1 cellular context compared by ENCODE assay signal in the genomic region with DNA sequence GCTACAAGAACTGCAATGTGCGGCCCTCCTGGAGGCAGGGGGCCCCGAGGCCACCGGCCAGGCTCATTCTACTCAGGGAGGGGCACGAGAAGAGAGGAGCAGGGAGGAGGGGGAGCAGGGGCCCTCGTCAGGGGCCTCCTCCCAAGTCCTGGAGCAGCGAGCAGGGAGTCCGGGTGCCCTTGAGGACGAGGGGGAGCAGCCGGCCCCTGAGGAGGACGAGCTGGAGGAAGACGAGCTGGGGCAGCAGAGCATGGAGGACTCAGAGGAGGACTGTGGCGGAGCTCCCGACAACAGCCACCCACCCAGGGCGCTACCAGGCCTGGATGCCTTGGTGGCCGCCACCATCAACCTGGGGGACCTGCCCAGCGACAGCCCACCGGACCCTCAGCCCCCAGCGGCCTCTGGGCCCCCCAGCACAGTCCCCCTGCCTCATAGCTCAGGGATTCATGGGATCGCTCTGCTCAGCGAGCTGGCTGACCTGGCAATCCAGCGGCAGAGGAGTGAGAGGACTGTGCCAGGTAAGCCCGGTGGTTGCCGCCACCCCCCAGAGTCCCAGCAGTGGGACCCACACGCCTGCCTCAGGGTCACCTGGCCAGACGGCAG.
TF ChIP-seq lines count a peak whose summit lies in the region.

No MANE protein-coding gene starts in this region.

TF ChIP-seq in K562, 482 proteins besides CTCF, POLR2A, EP300 and RAD21:
- TF ChIP-seq ERF (CRISPR knock-in tag; IDR thresholded peaks at IDR 0.05) = no peak
- TF ChIP-seq NBN (IDR thresholded peaks at IDR 0.05; ENCODE audit: low read depth) = no peak
- peak; percentile 12 for TF ChIP-seq PCBP1 (IDR thresholded peaks at IDR 0.05; ENCODE audit: low read depth, low read length, poor library complexity, severe bottlenecking)
- TF ChIP-seq CSDE1 (IDR thresholded peaks at IDR 0.05) = no peak
- TF ChIP-seq, protein P1, sequence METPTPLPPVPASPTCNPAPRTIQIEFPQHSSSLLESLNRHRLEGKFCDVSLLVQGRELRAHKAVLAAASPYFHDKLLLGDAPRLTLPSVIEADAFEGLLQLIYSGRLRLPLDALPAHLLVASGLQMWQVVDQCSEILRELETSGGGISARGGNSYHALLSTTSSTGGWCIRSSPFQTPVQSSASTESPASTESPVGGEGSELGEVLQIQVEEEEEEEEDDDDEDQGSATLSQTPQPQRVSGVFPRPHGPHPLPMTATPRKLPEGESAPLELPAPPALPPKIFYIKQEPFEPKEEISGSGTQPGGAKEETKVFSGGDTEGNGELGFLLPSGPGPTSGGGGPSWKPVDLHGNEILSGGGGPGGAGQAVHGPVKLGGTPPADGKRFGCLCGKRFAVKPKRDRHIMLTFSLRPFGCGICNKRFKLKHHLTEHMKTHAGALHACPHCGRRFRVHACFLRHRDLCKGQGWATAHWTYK (CRISPR knock-in tag; IDR thresholded peaks at IDR 0.05) = no peak
- TF ChIP-seq, protein P2, sequence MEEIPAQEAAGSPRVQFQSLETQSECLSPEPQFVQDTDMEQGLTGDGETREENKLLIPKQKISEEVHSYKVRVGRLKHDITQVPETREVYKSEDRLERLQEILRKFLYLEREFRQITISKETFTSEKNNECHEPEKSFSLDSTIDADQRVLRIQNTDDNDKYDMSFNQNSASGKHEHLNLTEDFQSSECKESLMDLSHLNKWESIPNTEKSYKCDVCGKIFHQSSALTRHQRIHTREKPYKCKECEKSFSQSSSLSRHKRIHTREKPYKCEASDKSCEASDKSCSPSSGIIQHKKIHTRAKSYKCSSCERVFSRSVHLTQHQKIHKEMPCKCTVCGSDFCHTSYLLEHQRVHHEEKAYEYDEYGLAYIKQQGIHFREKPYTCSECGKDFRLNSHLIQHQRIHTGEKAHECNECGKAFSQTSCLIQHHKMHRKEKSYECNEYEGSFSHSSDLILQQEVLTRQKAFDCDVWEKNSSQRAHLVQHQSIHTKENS (CRISPR knock-in tag; IDR thresholded peaks at IDR 0.05) = no peak
- TF ChIP-seq GATAD2B (IDR thresholded peaks at IDR 0.05; ENCODE audit: borderline replicate concordance) = no peak
- peak; percentile 20; the same call in 1 of the 2 replicates for TF ChIP-seq POLR2G (IDR thresholded peaks at IDR 0.05; ENCODE audit: low read depth, low read length)
- no peak for TF ChIP-seq HLTF (IDR thresholded peaks at IDR 0.05)
- TF ChIP-seq ZNF780A (CRISPR knock-in tag; IDR thresholded peaks at IDR 0.05) = no peak
- TF ChIP-seq MED1 (CRISPR knock-in tag; IDR thresholded peaks at IDR 0.05; ENCODE audit: borderline replicate concordance) = no peak
- TF ChIP-seq, protein P3, sequence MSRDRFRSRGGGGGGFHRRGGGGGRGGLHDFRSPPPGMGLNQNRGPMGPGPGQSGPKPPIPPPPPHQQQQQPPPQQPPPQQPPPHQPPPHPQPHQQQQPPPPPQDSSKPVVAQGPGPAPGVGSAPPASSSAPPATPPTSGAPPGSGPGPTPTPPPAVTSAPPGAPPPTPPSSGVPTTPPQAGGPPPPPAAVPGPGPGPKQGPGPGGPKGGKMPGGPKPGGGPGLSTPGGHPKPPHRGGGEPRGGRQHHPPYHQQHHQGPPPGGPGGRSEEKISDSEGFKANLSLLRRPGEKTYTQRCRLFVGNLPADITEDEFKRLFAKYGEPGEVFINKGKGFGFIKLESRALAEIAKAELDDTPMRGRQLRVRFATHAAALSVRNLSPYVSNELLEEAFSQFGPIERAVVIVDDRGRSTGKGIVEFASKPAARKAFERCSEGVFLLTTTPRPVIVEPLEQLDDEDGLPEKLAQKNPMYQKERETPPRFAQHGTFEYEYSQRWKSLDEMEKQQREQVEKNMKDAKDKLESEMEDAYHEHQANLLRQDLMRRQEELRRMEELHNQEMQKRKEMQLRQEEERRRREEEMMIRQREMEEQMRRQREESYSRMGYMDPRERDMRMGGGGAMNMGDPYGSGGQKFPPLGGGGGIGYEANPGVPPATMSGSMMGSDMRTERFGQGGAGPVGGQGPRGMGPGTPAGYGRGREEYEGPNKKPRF (IDR thresholded peaks at IDR 0.05; ENCODE audit: low read depth, low read length) = no peak
- TF ChIP-seq RBM14 (IDR thresholded peaks at IDR 0.05; ENCODE audit: borderline replicate concordance, insufficient read depth, low read depth, low read length) = no peak
- TF ChIP-seq ZNF263 (CRISPR knock-in tag; IDR thresholded peaks at IDR 0.05; ENCODE audit: borderline replicate concordance) = peak; percentile 92
- TF ChIP-seq, protein P4, sequence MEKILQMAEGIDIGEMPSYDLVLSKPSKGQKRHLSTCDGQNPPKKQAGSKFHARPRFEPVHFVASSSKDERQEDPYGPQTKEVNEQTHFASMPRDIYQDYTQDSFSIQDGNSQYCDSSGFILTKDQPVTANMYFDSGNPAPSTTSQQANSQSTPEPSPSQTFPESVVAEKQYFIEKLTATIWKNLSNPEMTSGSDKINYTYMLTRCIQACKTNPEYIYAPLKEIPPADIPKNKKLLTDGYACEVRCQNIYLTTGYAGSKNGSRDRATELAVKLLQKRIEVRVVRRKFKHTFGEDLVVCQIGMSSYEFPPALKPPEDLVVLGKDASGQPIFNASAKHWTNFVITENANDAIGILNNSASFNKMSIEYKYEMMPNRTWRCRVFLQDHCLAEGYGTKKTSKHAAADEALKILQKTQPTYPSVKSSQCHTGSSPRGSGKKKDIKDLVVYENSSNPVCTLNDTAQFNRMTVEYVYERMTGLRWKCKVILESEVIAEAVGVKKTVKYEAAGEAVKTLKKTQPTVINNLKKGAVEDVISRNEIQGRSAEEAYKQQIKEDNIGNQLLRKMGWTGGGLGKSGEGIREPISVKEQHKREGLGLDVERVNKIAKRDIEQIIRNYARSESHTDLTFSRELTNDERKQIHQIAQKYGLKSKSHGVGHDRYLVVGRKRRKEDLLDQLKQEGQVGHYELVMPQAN (IDR thresholded peaks at IDR 0.05; ENCODE audit: borderline replicate concordance) = no peak
- no peak for TF ChIP-seq BRD9 (IDR thresholded peaks at IDR 0.05; ENCODE audit: low read depth, partially characterized antibody)
